ENCODE assay signal across 8 cellular contexts in genomic region chr2:46502291-46502690, GRCh38. TPM values are rescaled to one million over a fixed set of nuclear protein-coding genes. Genes with fewer than 3 reads are reported as not detected.
"Had no signal": no experiment of that assay in that cellular context is flagged by ENCODE, and none has a peak within 500 bp of the region (broad histone marks: within the 10 kb centered on the region; RNA-seq: fewer than 3 reads in every experiment).

No MANE protein-coding gene starts in this region.

- H3K9me3 Mint-ChIP-seq: GM23338, H9 had no signal

- H3K4me3 Mint-ChIP-seq: GM23338, H9 had no signal

- H3K4me3 ChIP-seq: GM23338, K562 had no signal

- DNase-seq: H9, HCEC 1CT, IMR-90 had no signal

- H3K27ac ChIP-seq: HL-60 had no signal

- H3K27ac Mint-ChIP-seq: GM23338, H9 had no signal

- ATAC-seq: GM23338, K562 had no signal

RNA-seq across cellular contexts. Expression of gene TMEM247, which starts 22.9 kb away (rescaled TPM):
- total RNA-seq: GM23338, H1, H9, HT1080, IMR-90 had no signal
